24 cellular contexts compared by ENCODE assay signal in genomic region chr17:9208381-9208780, GRCh38.
"Had no signal": no experiment of that assay in that cellular context is flagged by ENCODE, and none has a peak within 500 bp of the region (broad histone marks: within the 10 kb centered on the region; RNA-seq: fewer than 3 reads in every experiment).

No MANE protein-coding gene starts in this region.

- DNase-seq: effector CD4-positive, alpha-beta T cell; foreskin fibroblast; gastrocnemius medialis; head of caudate nucleus; left cardiac atrium; nephron progenitor cell; stimulated activated CD4-positive, alpha-beta T cell treated with anti-CD3 and anti-CD28 coated beads, Interleukin-2, amount 100 ng/mL, for 24 hours; stimulated activated CD4-positive, alpha-beta T cell treated with anti-CD3 and anti-CD28 coated beads, Interleukin-4, amount 100 ng/mL, for 24 hours; stimulated activated naive CD4-positive, alpha-beta T cell treated with Interleukin-2 at 50 U/mL for 16 hours; stomach; thyroid gland; trophoblast cell had no signal

- H3K4me1 ChIP-seq: gastrocnemius medialis, parathyroid adenoma had no signal

- H3K9me3 Mint-ChIP-seq: naive thymus-derived CD8-positive, alpha-beta T cell; nephron progenitor cell; stimulated activated effector memory CD8-positive, alpha-beta T cell treated with anti-CD3 and anti-CD28 coated beads, Interleukin-12 subunit alpha, Interleukin-12 subunit beta, amount 100 ng/mL, for 72 hours had no signal

- H3K36me3 Mint-ChIP-seq: naive thymus-derived CD8-positive, alpha-beta T cell; stimulated activated effector memory CD8-positive, alpha-beta T cell treated with anti-CD3 and anti-CD28 coated beads, Interleukin-12 subunit alpha, Interleukin-12 subunit beta, amount 100 ng/mL, for 72 hours had no signal

- H3K4me3 ChIP-seq: dorsolateral prefrontal cortex, gastrocnemius medialis, left lung, smooth muscle cell, stomach, thyroid gland, vagina had no signal

- H3K4me2 ChIP-seq: smooth muscle cell had no signal

- H2AFZ ChIP-seq: parathyroid adenoma had no signal

- H3K79me2 ChIP-seq: parathyroid adenoma had no signal

- H3K9me3 ChIP-seq: gastrocnemius medialis, left lung, neutrophil, stomach, thyroid gland, vagina had no signal

- H3K36me3 ChIP-seq: gastrocnemius medialis, left lung, neutrophil, stomach, thyroid gland, vagina had no signal

- H3K9ac ChIP-seq: parathyroid adenoma had no signal

- H3K27ac Mint-ChIP-seq: naive thymus-derived CD8-positive, alpha-beta T cell; nephron progenitor cell; progenitor cell of endocrine pancreas; stimulated activated effector memory CD8-positive, alpha-beta T cell treated with anti-CD3 and anti-CD28 coated beads, Interleukin-12 subunit alpha, Interleukin-12 subunit beta, amount 100 ng/mL, for 72 hours had no signal

- ATAC-seq: esophagus mucosa; gastrocnemius medialis; left cardiac atrium; left lung; naive thymus-derived CD8-positive, alpha-beta T cell; sciatic nerve; stimulated activated effector memory CD8-positive, alpha-beta T cell treated with anti-CD3 and anti-CD28 coated beads, Interleukin-12 subunit alpha, Interleukin-12 subunit beta, amount 100 ng/mL, for 72 hours had no signal

- H3K4me3 Mint-ChIP-seq: naive thymus-derived CD8-positive, alpha-beta T cell; nephron progenitor cell; stimulated activated effector memory CD8-positive, alpha-beta T cell treated with anti-CD3 and anti-CD28 coated beads, Interleukin-12 subunit alpha, Interleukin-12 subunit beta, amount 100 ng/mL, for 72 hours had no signal

- H3K27me3 ChIP-seq: gastrocnemius medialis, neutrophil, stomach, thyroid gland, vagina had no signal

- H3K27ac ChIP-seq: dorsolateral prefrontal cortex, epithelial cell of prostate, gastrocnemius medialis, left lung, neutrophil, parathyroid adenoma, stomach, thyroid gland had no signal
